Comparison of ENCODE assay signal across 28 cellular contexts in the genomic region with DNA sequence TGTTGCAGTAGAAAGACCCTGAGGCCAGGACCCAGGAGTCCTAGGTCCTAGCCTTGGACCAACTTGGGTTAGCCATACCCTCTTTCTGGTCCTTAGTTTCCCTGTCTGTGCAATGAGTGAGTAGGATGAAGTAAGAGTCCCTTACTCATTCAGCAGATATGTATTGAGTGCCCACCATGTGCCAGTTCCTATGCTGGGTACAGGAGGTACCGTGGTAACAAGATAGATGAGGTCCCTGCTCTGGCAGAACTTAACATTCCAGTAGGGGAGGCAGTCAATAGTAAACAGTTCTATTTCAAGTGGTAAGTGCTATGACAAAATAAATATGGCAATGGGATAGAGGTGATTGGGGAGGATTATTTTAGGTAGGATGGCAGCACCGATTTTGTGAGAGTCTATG. TPM values are rescaled to one million over a fixed set of nuclear protein-coding genes. Genes with fewer than 3 reads are reported as not detected.
"Had no signal": no experiment of that assay in that cellular context is flagged by ENCODE, and none has a peak within 500 bp of the region (broad histone marks: within the 10 kb centered on the region; RNA-seq: fewer than 3 reads in every experiment).

No MANE protein-coding gene starts in this region.

- H3K4me1 Mint-ChIP-seq: activated B cell treated with CpG ODN at 0.5 μM for 24 hours; activated CD4-positive, alpha-beta T cell treated with anti-CD3 and anti-CD28 coated beads, Interleukin-2, amount 10 ng/mL, durations not matched to agents 24 days and 14 days; activated naive CD4-positive, alpha-beta T cell treated with anti-CD3 and anti-CD28 coated beads, Interleukin-2, amount 10 ng/mL, durations not matched to agents 7 days and 5 days had no signal

- H3K4me1 ChIP-seq: SJCRH30 had no signal

- ATAC-seq: activated T-cell treated with anti-CD3 and anti-CD28 coated beads, Interleukin-2, amount 50 U/mL, for 4 hours; Panc1; Right ventricle myocardium inferior had no signal

- H3K27ac Mint-ChIP-seq: activated B cell treated with CpG ODN at 0.5 μM for 24 hours; activated CD4-positive, alpha-beta T cell treated with anti-CD3 and anti-CD28 coated beads, Interleukin-2, amount 10 ng/mL, durations not matched to agents 24 days and 14 days; activated naive CD4-positive, alpha-beta T cell treated with anti-CD3 and anti-CD28 coated beads, Interleukin-2, amount 10 ng/mL, durations not matched to agents 7 days and 5 days; brain; IgD-negative memory B cell had no signal

- H3K36me3 ChIP-seq: SJCRH30 had no signal

- DNase-seq: activated B cell treated with CpG ODN at 0.5 μM for 24 hours; activated CD4-positive, alpha-beta T cell treated with anti-CD3 and anti-CD28 coated beads for 1 hour; activated CD4-positive, alpha-beta T cell treated with anti-CD3 and anti-CD28 coated beads, Interleukin-2, amount 10 ng/mL, durations not matched to agents 24 days and 14 days; activated CD4-positive, alpha-beta T cell treated with anti-CD3 and anti-CD28 coated beads, Interleukin-2, amount 50 U/mL, for 48 hours; activated CD8-positive, alpha-beta memory T cell treated with anti-CD3 and anti-CD28 coated beads for 24 hours; activated gamma-delta T cell; activated naive CD4-positive, alpha-beta T cell treated with anti-CD3 and anti-CD28 coated beads, Interleukin-2, amount 10 ng/mL, durations not matched to agents 7 days and 5 days; activated T-cell treated with anti-CD3 and anti-CD28 coated beads, Interleukin-2, amount 50 U/mL, for 4 hours; amniotic stem cell; KG1; NCI-H1048; NCI-H146; NCI-H187 treated with DMSO at 0.1 percent for 48 hours; NCI-H2081 treated with DMSO at 0.1 percent for 48 hours; NCI-H226; NCI-H69; NK-92 treated with Interleukin-12 subunit alpha and Interleukin-12 subunit beta, amount 100 ng/mL, for 24 hours; OCI-M1; SJCRH30; SK-N-SH; T-helper 9 cell had no signal

- H3K27me3 Mint-ChIP-seq: activated B cell treated with CpG ODN at 0.5 μM for 24 hours; activated CD4-positive, alpha-beta T cell treated with anti-CD3 and anti-CD28 coated beads, Interleukin-2, amount 10 ng/mL, durations not matched to agents 24 days and 14 days; activated naive CD4-positive, alpha-beta T cell treated with anti-CD3 and anti-CD28 coated beads, Interleukin-2, amount 10 ng/mL, durations not matched to agents 7 days and 5 days had no signal

- H3K36me3 Mint-ChIP-seq: brain had no signal

- H3K4me2 ChIP-seq: SK-N-SH had no signal

- H3K27ac ChIP-seq: SJCRH30 had no signal

- H3K9me3 ChIP-seq: SJCRH30, SK-N-SH had no signal

- H3K9me3 Mint-ChIP-seq: activated B cell treated with CpG ODN at 0.5 μM for 24 hours; activated CD4-positive, alpha-beta T cell treated with anti-CD3 and anti-CD28 coated beads, Interleukin-2, amount 10 ng/mL, durations not matched to agents 24 days and 14 days; activated naive CD4-positive, alpha-beta T cell treated with anti-CD3 and anti-CD28 coated beads, Interleukin-2, amount 10 ng/mL, durations not matched to agents 7 days and 5 days; activated T-cell treated with anti-CD3 and anti-CD28 coated beads, Interleukin-2, amount 50 U/mL, for 4 hours; IgD-negative memory B cell had no signal

- H3K4me3 Mint-ChIP-seq: activated B cell treated with CpG ODN at 0.5 μM for 24 hours; activated CD4-positive, alpha-beta T cell treated with anti-CD3 and anti-CD28 coated beads, Interleukin-2, amount 10 ng/mL, durations not matched to agents 24 days and 14 days; activated naive CD4-positive, alpha-beta T cell treated with anti-CD3 and anti-CD28 coated beads, Interleukin-2, amount 10 ng/mL, durations not matched to agents 7 days and 5 days; activated T-cell treated with anti-CD3 and anti-CD28 coated beads, Interleukin-2, amount 50 U/mL, for 4 hours; IgD-negative memory B cell had no signal

- H3K4me3 ChIP-seq: SJCRH30 had no signal

RNA-seq across cellular contexts. Expression of a gene that starts 18.5 kb away (rescaled TPM):
- total RNA-seq: astrocyte, LHCN-M2, NCI-H460, Right ventricle myocardium inferior, SJCRH30 had no signal
- polyA plus RNA-seq: SK-N-SH had no signal
